Comparison of ENCODE assay signal across 26 cellular contexts in genomic region chr10:71203124-71203523, GRCh38. TPM values are rescaled to one million over a fixed set of nuclear protein-coding genes. Genes with fewer than 3 reads are reported as not detected.
"Had no signal": no experiment of that assay in that cellular context is flagged by ENCODE, and none has a peak within 500 bp of the region (broad histone marks: within the 10 kb centered on the region; RNA-seq: fewer than 3 reads in every experiment).

No MANE protein-coding gene starts in this region.

- DNase-seq: activated CD4-positive, alpha-beta memory T cell treated with anti-CD3 and anti-CD28 coated beads for 36 hours; activated CD4-positive, alpha-beta T cell treated with anti-CD3 and anti-CD28 coated beads for 36 hours; activated CD4-positive, alpha-beta T cell treated with anti-CD3 and anti-CD28 coated beads, Interleukin-2, amount 10 ng/mL, durations not matched to agents 24 days and 14 days; activated CD4-positive, CD25-positive, alpha-beta regulatory T cell; activated CD4-positive, CD25-positive, alpha-beta regulatory T cell treated with anti-CD3 and anti-CD28 coated beads, Interleukin-2, amount 50 U/mL, for 72 hours; activated CD8-positive, alpha-beta memory T cell treated with anti-CD3 and anti-CD28 coated beads, Interleukin-2, amount 10 ng/mL, durations not matched to agents 7 days and 5 days; activated CD8-positive, alpha-beta T cell treated with anti-CD3 and anti-CD28 coated beads, Interleukin-2, amount 10 ng/mL, durations not matched to agents 7 days and 5 days; activated effector memory CD4-positive, alpha-beta T cell treated with Interleukin-2 at 50 U/mL for 16 hours; activated gamma-delta T cell treated with Interleukin-2 at 50 U/mL for 16 hours; activated naive CD4-positive, alpha-beta T cell treated with anti-CD3 and anti-CD28 coated beads, Interleukin-2, amount 50 U/mL, for 16 hours; activated naive CD4-positive, alpha-beta T cell treated with Interleukin-2 at 50 U/mL for 16 hours; activated naive CD8-positive, alpha-beta T cell treated with anti-CD3 and anti-CD28 coated beads, Interleukin-2, amount 10 ng/mL, durations not matched to agents 7 days and 5 days; activated T-cell treated with anti-CD3 and anti-CD28 coated beads, Interleukin-2, amount 50 U/mL, for 4 hours; dorsolateral prefrontal cortex; effector memory CD4-positive, alpha-beta T cell; endodermal cell; foreskin fibroblast; T-helper 1 cell; T-helper 17 cell; T1000 had no signal

- H3K27me3 ChIP-seq: ascending aorta, breast epithelium, cardiac muscle cell had no signal

- H3K27ac ChIP-seq: ascending aorta, breast epithelium, coronary artery, dorsolateral prefrontal cortex had no signal

- H3K36me3 ChIP-seq: ascending aorta, breast epithelium, cardiac muscle cell had no signal

- H3K4me3 ChIP-seq: ascending aorta, breast epithelium, cardiac muscle cell, coronary artery, dorsolateral prefrontal cortex had no signal

- H3K4me1 ChIP-seq: ascending aorta, breast epithelium had no signal

- ATAC-seq: activated CD4-positive, alpha-beta T cell treated with anti-CD3 and anti-CD28 coated beads for 36 hours; activated CD8-positive, alpha-beta memory T cell treated with anti-CD3 and anti-CD28 coated beads, Interleukin-2, amount 10 ng/mL, durations not matched to agents 7 days and 5 days; activated CD8-positive, alpha-beta T cell treated with anti-CD3 and anti-CD28 coated beads, Interleukin-2, amount 10 ng/mL, durations not matched to agents 7 days and 5 days; esophagus mucosa; SK-N-SH treated with all-trans-retinoic acid at 6 μM for 48 hours; T-helper 17 cell had no signal

RNA-seq across cellular contexts. Expression of gene UNC5B, which starts 9.2 kb away (rescaled TPM):
- total RNA-seq: T-helper 17 cell had no signal
